ENCODE assay signal across 8 cellular contexts in the genomic region with DNA sequence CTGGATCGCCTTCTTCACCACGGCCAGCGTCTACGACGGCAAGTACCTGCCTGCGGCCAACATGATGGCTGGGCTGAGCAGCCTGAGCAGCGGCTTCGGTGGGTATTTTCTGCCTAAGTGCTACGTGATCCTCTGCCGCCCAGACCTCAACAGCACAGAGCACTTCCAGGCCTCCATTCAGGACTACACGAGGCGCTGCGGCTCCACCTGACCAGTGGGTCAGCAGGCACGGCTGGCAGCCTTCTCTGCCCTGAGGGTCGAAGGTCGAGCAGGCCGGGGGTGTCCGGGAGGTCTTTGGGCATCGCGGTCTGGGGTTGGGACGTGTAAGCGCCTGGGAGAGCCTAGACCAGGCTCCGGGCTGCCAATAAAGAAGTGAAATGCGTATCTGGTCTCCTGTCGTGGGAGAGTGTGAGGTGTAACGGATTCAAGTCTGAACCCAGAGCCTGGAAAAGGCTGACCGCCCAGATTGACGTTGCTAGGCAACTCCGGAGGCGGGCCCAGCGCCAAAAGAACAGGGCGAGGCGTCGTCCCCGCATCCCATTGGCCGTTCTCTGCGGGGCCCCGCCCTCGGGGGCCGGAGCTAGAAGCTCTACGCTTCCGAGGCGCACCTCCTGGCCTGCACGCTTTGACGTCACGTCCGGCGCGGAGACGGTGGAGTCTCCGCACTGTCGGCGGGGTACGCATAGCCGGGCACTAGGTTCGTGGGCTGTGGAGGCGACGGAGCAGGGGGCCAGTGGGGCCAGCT. TPM values are rescaled to one million over a fixed set of nuclear protein-coding genes. Genes with fewer than 3 reads are reported as not detected.
A peak's percentile ranks its signal among the peaks of the same experiment; 100 is the strongest.
DNase-seq lines count a peak whose midpoint lies in the region; ATAC-seq and TF ChIP-seq lines count a peak whose summit lies in the region.

Gene ZBTB48 (plus strand): TSS at position 621 of the 745 bp plus-strand sequence. CDS start 616 bp downstream, outside the sequence.

- no peaks in the 10 kb centered on the region for H3K9me3 Mint-ChIP-seq in natural killer cell treated with Interleukin-12 subunit alpha and Interleukin-12 subunit beta and Interleukin-15 and Interleukin-18, amount 100 ng/mL, for 72 hours

- peak within 1 kb of the TSS; percentile 96 for H3K4me3 Mint-ChIP-seq in natural killer cell treated with Interleukin-12 subunit alpha and Interleukin-12 subunit beta and Interleukin-15 and Interleukin-18, amount 100 ng/mL, for 72 hours

- H3K27ac Mint-ChIP-seq in natural killer cell treated with Interleukin-12 subunit alpha and Interleukin-12 subunit beta and Interleukin-15 and Interleukin-18, amount 100 ng/mL, for 72 hours, result peak within 1 kb of the TSS; percentile 83 to 91

- H3K27me3 Mint-ChIP-seq in natural killer cell treated with Interleukin-12 subunit alpha and Interleukin-12 subunit beta and Interleukin-15 and Interleukin-18, amount 100 ng/mL, for 72 hours, result no peaks in the 10 kb centered on the region

- DNase-seq in ELF-1 (ENCODE audit: low read depth, low spot score) (peak; percentile 99), H7 (peak; percentile 100), M059J (ENCODE audit: low read depth) (peak; percentile 98), SHP77 (lab: John Stamatoyannopoulos, UW) (peak; percentile 94 to 97), fibroblast of pulmonary artery (ENCODE audit: low read depth) (peak; percentile 97)
- DNase-seq in activated effector memory CD4-positive, alpha-beta T cell treated with Interleukin-2 at 50 U/mL for 16 hours, result peak; percentile 94
- DNase-seq in natural killer cell treated with Interleukin-12 subunit alpha and Interleukin-12 subunit beta and Interleukin-15 and Interleukin-18, amount 100 ng/mL, for 72 hours (ENCODE audit: low spot score), result peak; percentile 98
- DNase-seq in stimulated activated naive CD8-positive, alpha-beta T cell treated with anti-CD3 and anti-CD28 coated beads, Interleukin-15, Interleukin-2, amounts not matched to agents 100 U/mL and 50 U/mL, for 24 hours, result peak; percentile 98

- H3K4me1 Mint-ChIP-seq in natural killer cell treated with Interleukin-12 subunit alpha and Interleukin-12 subunit beta and Interleukin-15 and Interleukin-18, amount 100 ng/mL, for 72 hours (ENCODE audit: low read depth in 2 of 2), result peaks cover 28 to 30% of the 10 kb centered on the region in 2 donors

- no peaks in the 10 kb centered on the region; the same call in none of the 2 replicates for H3K36me3 ChIP-seq in H7 (replicated peaks; ENCODE audit: control insufficient read depth, insufficient read depth, low read length)

- H3K27me3 ChIP-seq in H7 (ENCODE audit: control insufficient read depth, insufficient read depth, low read length), result no peaks in the 10 kb centered on the region

- peak; percentile 99 for ATAC-seq in natural killer cell treated with Interleukin-12 subunit alpha and Interleukin-12 subunit beta and Interleukin-15 and Interleukin-18, amount 100 ng/mL, for 72 hours
- peak; percentile 99 for ATAC-seq in stimulated activated naive CD8-positive, alpha-beta T cell treated with anti-CD3 and anti-CD28 coated beads, Interleukin-15, Interleukin-2, amounts not matched to agents 100 U/mL and 50 U/mL, for 24 hours

- no peak for TF ChIP-seq CTCF in fibroblast of pulmonary artery (IDR thresholded peaks at IDR 0.05; ENCODE audit: low read length, missing control alignments)

- H3K4me3 ChIP-seq in H7 (ENCODE audit: insufficient read depth, low read depth, low read length) (peak within 1 kb of the TSS; percentile 97), fibroblast of pulmonary artery (replicated peaks; ENCODE audit: low read depth, low read length) (peak within 1 kb of the TSS; percentile 81)

- H3K36me3 Mint-ChIP-seq in natural killer cell treated with Interleukin-12 subunit alpha and Interleukin-12 subunit beta and Interleukin-15 and Interleukin-18, amount 100 ng/mL, for 72 hours, result no peaks in the 10 kb centered on the region

RNA-seq across cellular contexts. Expression of gene ZBTB48, which starts in this region (rescaled TPM):
- total RNA-seq in H7 (2014; rRNA removed; shearing (Covaris generic)), result 40.3 and 40.4 TPM in 2 replicates
- total RNA-seq in M059J (2014; rRNA removed; shearing (Covaris generic)), result 5.8 and 20.0 TPM in 2 replicates
- total RNA-seq in natural killer cell treated with Interleukin-12 subunit alpha and Interleukin-12 subunit beta and Interleukin-15 and Interleukin-18, amount 100 ng/mL, for 72 hours, result 10 to 100 TPM; 29.8 to 50.5 TPM

Comparison
In these comparisons a context has a peak if more than half of its experiments do, and no peak if none do; other contexts are left out.
1. Peak in every context shown above with its lines: DNase-seq, ATAC-seq and H3K4me3 ChIP-seq.